ENCODE assay signal across 8 cellular contexts in the genomic region with DNA sequence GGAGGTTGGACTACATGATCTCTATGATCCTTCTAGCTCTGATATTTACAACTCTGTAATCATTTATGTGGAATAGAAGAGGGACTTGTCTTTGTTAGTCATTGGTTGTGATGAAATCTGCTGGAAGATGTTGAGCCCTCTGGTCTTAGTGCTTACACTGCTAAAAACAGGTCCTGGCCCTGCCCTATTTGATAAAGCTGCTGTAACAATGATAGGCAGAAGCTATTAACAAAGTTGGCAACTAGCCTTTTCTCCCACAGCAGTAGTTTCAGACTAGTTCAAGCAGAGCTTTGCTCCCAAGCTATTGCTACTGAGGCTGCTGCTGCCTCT.
DNase-seq lines count a peak whose midpoint lies in the region; ATAC-seq and TF ChIP-seq lines count a peak whose summit lies in the region.

No MANE protein-coding gene starts in this region.

- no peaks in the 10 kb centered on the region for H3K9me3 ChIP-seq in right atrium auricular region
- H3K9me3 ChIP-seq in WERI-Rb-1 (ENCODE audit: severe bottlenecking), result no peaks in the 10 kb centered on the region

- DNase-seq in activated T-cell treated with anti-CD3 and anti-CD28 coated beads, Interleukin-2, amount 50 U/mL, for 24 hours, result no peak
- no peak for DNase-seq in activated T-cell treated with anti-CD3 and anti-CD28 coated beads, Interleukin-2, amount 50 U/mL, for 1 hour
- DNase-seq in activated T-helper 2 cell treated with anti-CD3 and anti-CD28 coated beads, Interferon-gamma antibody, Interleukin-2, Interleukin-4, amounts not matched to agents 10 μg/mL and 5 μg/mL and 100 μg/mL, durations not matched to agents 14 hours and 24 hours and 36 hours (ENCODE audit: low spot score), result no peak
- DNase-seq in right atrium auricular region (ENCODE audit: low spot score) (peak; percentile 69), NOMO-1 (lab: John Stamatoyannopoulos, UW; ENCODE audit: unreplicated experiment in 2 of 2) (no peak), WERI-Rb-1 (no peak)

- peaks cover 0 to 48% of the 10 kb centered on the region in 2 donors for H3K4me1 ChIP-seq in right atrium auricular region

- H3K36me3 ChIP-seq in right atrium auricular region (no peaks in the 10 kb centered on the region), WERI-Rb-1 (peaks cover 29% of the 10 kb centered on the region)

- H3K4me3 ChIP-seq in right atrium auricular region (no peak overlapping the region), skin epidermis (no peak overlapping the region), WERI-Rb-1 (ENCODE audit: low read depth, low read length) (no peak overlapping the region)

- no peak for ATAC-seq in HG03439 (IDR thresholded peaks at IDR 0.05; ENCODE audit: unreplicated experiment)

- H3K27me3 ChIP-seq in right atrium auricular region (no peaks in the 10 kb centered on the region), WERI-Rb-1 (ENCODE audit: insufficient read depth, low read depth, severe bottlenecking) (no peaks in the 10 kb centered on the region)

- H3K27me3 Mint-ChIP-seq in activated T-cell treated with anti-CD3 and anti-CD28 coated beads, Interleukin-2, amount 50 U/mL, for 24 hours, result no peaks in the 10 kb centered on the region
- no peaks in the 10 kb centered on the region for H3K27me3 Mint-ChIP-seq in activated T-helper 2 cell treated with anti-CD3 and anti-CD28 coated beads, Interferon-gamma antibody, Interleukin-2, Interleukin-4, amounts not matched to agents 10 μg/mL and 5 μg/mL and 100 μg/mL, durations not matched to agents 14 hours and 24 hours and 36 hours (ENCODE audit: low read depth)

- peaks cover 75% of the 10 kb centered on the region for H3K4me1 Mint-ChIP-seq in activated T-cell treated with anti-CD3 and anti-CD28 coated beads, Interleukin-2, amount 50 U/mL, for 24 hours (ENCODE audit: low read depth)
- peaks cover 58% of the 10 kb centered on the region for H3K4me1 Mint-ChIP-seq in activated T-helper 2 cell treated with anti-CD3 and anti-CD28 coated beads, Interferon-gamma antibody, Interleukin-2, Interleukin-4, amounts not matched to agents 10 μg/mL and 5 μg/mL and 100 μg/mL, durations not matched to agents 14 hours and 24 hours and 36 hours (ENCODE audit: low read depth)

- H3K36me3 Mint-ChIP-seq in activated T-cell treated with anti-CD3 and anti-CD28 coated beads, Interleukin-2, amount 50 U/mL, for 24 hours (ENCODE audit: low read depth), result peaks cover 48% of the 10 kb centered on the region
- H3K36me3 Mint-ChIP-seq in activated T-helper 2 cell treated with anti-CD3 and anti-CD28 coated beads, Interferon-gamma antibody, Interleukin-2, Interleukin-4, amounts not matched to agents 10 μg/mL and 5 μg/mL and 100 μg/mL, durations not matched to agents 14 hours and 24 hours and 36 hours (ENCODE audit: low read depth), result peaks cover 46% of the 10 kb centered on the region

- H3K27ac Mint-ChIP-seq in activated T-cell treated with anti-CD3 and anti-CD28 coated beads, Interleukin-2, amount 50 U/mL, for 24 hours, result peak overlapping the region; percentile 89
- peak overlapping the region; percentile 29 for H3K27ac Mint-ChIP-seq in activated T-helper 2 cell treated with anti-CD3 and anti-CD28 coated beads, Interferon-gamma antibody, Interleukin-2, Interleukin-4, amounts not matched to agents 10 μg/mL and 5 μg/mL and 100 μg/mL, durations not matched to agents 14 hours and 24 hours and 36 hours

- no peak overlapping the region for H3K4me3 Mint-ChIP-seq in activated T-cell treated with anti-CD3 and anti-CD28 coated beads, Interleukin-2, amount 50 U/mL, for 24 hours
- H3K4me3 Mint-ChIP-seq in activated T-helper 2 cell treated with anti-CD3 and anti-CD28 coated beads, Interferon-gamma antibody, Interleukin-2, Interleukin-4, amounts not matched to agents 10 μg/mL and 5 μg/mL and 100 μg/mL, durations not matched to agents 14 hours and 24 hours and 36 hours (ENCODE audit: low read depth), result no peak overlapping the region

- H3K9me3 Mint-ChIP-seq in activated T-cell treated with anti-CD3 and anti-CD28 coated beads, Interleukin-2, amount 50 U/mL, for 24 hours, result peaks cover 5% of the 10 kb centered on the region
- H3K9me3 Mint-ChIP-seq in activated T-helper 2 cell treated with anti-CD3 and anti-CD28 coated beads, Interferon-gamma antibody, Interleukin-2, Interleukin-4, amounts not matched to agents 10 μg/mL and 5 μg/mL and 100 μg/mL, durations not matched to agents 14 hours and 24 hours and 36 hours, result peaks cover 12% of the 10 kb centered on the region

- H3K27ac ChIP-seq in right atrium auricular region (peak overlapping the region; percentile 43 to 54), skin epidermis (peak overlapping the region in 15 of 21 experiments; percentile 13 to 81 (median 50)), WERI-Rb-1 (no peak overlapping the region)

- TF ChIP-seq CTCF in right atrium auricular region (IDR thresholded peaks at IDR 0.05) (no peak), WERI-Rb-1 (IDR thresholded peaks at IDR 0.05; ENCODE audit: low read depth, low read length) (no peak)

- intact Hi-C loops in activated T-helper 2 cell treated with anti-CD3 and anti-CD28 coated beads, Interferon-gamma antibody, Interleukin-2, Interleukin-4, amounts not matched to agents 10 μg/mL and 5 μg/mL and 100 μg/mL, durations not matched to agents 14 hours and 24 hours and 36 hours (cut with micrococcal nuclease), result loop anchor here (2.0 kb wide), 1 partner anchor 13 kb away; no protein-coding TSS in a partner anchor
